Comparison of ENCODE assay signal across 9 cellular contexts in genomic region chr7:23234569-23235296, GRCh38. TPM values are rescaled to one million over a fixed set of nuclear protein-coding genes. Genes with fewer than 3 reads are reported as not detected.
DNase-seq lines count a peak whose midpoint lies in the region; ATAC-seq and TF ChIP-seq lines count a peak whose summit lies in the region.
"Had no signal": no experiment of that assay in that cellular context is flagged by ENCODE, and none has a peak within 500 bp of the region (broad histone marks: within the 10 kb centered on the region; RNA-seq: fewer than 3 reads in every experiment).

No MANE protein-coding gene starts in this region.

- H3K36me3 ChIP-seq in left ventricle myocardium inferior = no peaks in the 10 kb centered on the region
- no peaks in the 10 kb centered on the region for H3K36me3 ChIP-seq in adipocyte (ENCODE audit: control insufficient read depth, insufficient read depth, low read length, severe bottlenecking)

- ATAC-seq in left ventricle myocardium superior = peak; percentile 23
- peak; percentile 86 for ATAC-seq in HG03060 (IDR thresholded peaks at IDR 0.05; ENCODE audit: low read depth, unreplicated experiment)

- H3K9me3 ChIP-seq in left ventricle myocardium inferior (replicated peaks) = no peaks in the 10 kb centered on the region
- no peaks in the 10 kb centered on the region for H3K9me3 ChIP-seq in adipocyte (ENCODE audit: control insufficient read depth, low read length)

- intact Hi-C loops in left ventricle myocardium superior (cut with micrococcal nuclease) (no loop called here), left ventricle myocardium inferior (cut with micrococcal nuclease) (no loop called here)

- no peak for TF ChIP-seq CTCF in left ventricle myocardium inferior (IDR thresholded peaks at IDR 0.05; ENCODE audit: borderline replicate concordance)

- H3K4me1 ChIP-seq in left ventricle myocardium inferior = no peaks in the 10 kb centered on the region
- H3K4me1 ChIP-seq in adipocyte (ENCODE audit: control insufficient read depth, insufficient read depth, low read length) = peaks cover 20% of the 10 kb centered on the region

- H3K27ac ChIP-seq in left ventricle myocardium inferior (replicated peaks) = no peak overlapping the region

- H3K4me3 ChIP-seq in left ventricle myocardium inferior (no peak overlapping the region), adipocyte (ENCODE audit: low read length) (peak overlapping the region; percentile 39)

- no peak overlapping the region for H3K9ac ChIP-seq in adipocyte (ENCODE audit: low read length)

- no peaks in the 10 kb centered on the region for H3K27me3 ChIP-seq in left ventricle myocardium inferior (ENCODE audit: low read depth)
- no peaks in the 10 kb centered on the region for H3K27me3 ChIP-seq in adipocyte (replicated peaks; ENCODE audit: control insufficient read depth, insufficient read depth, low read length)

- DNase-seq in left ventricle myocardium superior (no peak), left ventricle myocardium inferior (no peak), adipocyte (ENCODE audit: low read depth) (peak; percentile 56), NCI-H2081 (lab: John Stamatoyannopoulos, UW) (no peak)
- no peak for DNase-seq in effector CD8-positive, alpha-beta T cell (lab: John Stamatoyannopoulos, UW)
- DNase-seq in activated T-cell treated with anti-CD3 and anti-CD28 coated beads, Interleukin-2, amount 50 U/mL, for 48 hours = no peak
- DNase-seq in activated CD4-positive, alpha-beta T cell treated with anti-CD3 and anti-CD28 coated beads, Interleukin-2, amount 50 U/mL, for 48 hours = no peak
- DNase-seq: foreskin fibroblast had no signal

RNA-seq across cellular contexts. Expression of gene GPNMB, which starts 11.8 kb away (rescaled TPM):
- total RNA-seq in left ventricle myocardium superior (339 TPM), left ventricle myocardium inferior (288 TPM)

RNA-seq across cellular contexts. Expression of gene NUP42, which starts 52.9 kb away (rescaled TPM):
- total RNA-seq in left ventricle myocardium superior (26.6 TPM), left ventricle myocardium inferior (20.3 TPM)
